ENCODE assay signal across 7 cellular contexts in the genomic region with DNA sequence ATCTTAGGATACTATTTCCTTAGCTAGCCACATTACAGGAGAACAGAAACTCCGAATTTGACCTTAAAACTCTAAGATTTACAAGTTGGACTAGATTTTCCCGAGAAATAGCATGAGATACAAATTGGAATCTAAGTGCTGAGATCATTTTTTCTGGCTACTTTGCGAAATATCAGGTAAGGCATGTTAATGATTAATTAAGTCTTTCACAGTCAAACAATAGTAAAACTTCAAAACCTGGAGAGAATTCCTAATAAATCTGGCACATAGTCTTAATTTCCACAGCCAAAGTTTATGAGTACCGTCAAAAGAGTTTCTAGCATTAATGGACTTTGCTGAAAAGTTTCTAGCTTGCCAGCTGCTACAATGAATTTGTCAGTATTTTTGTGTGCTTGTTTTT.
"Had no signal": no experiment of that assay in that cellular context is flagged by ENCODE, and none has a peak within 500 bp of the region (broad histone marks: within the 10 kb centered on the region; RNA-seq: fewer than 3 reads in every experiment).

No MANE protein-coding gene starts in this region.

- H3K4me3 ChIP-seq: K562 had no signal

- H3K27ac ChIP-seq: HL-60, KMS-11 had no signal

- H3K9ac ChIP-seq: KMS-11 had no signal

- FAIRE-seq: HTR-8/SVneo, K562 had no signal

- DNase-seq: IMR-90, KBM-7, KG1 had no signal

- H3K4me2 ChIP-seq: KMS-11 had no signal

- ATAC-seq: K562 had no signal
